In genomic region chr20:24610341-24611115, GRCh38 we compare ENCODE assay signal across 2 cellular contexts.
A peak's percentile ranks its signal among the peaks of the same experiment; 100 is the strongest.
TF ChIP-seq lines count a peak whose summit lies in the region.

No MANE protein-coding gene starts in this region.

TF ChIP-seq in HEK293, 187 proteins besides CTCF, POLR2A, EP300 and RAD21 (continued from another document and continues in another):
- TF ChIP-seq, protein P1, sequence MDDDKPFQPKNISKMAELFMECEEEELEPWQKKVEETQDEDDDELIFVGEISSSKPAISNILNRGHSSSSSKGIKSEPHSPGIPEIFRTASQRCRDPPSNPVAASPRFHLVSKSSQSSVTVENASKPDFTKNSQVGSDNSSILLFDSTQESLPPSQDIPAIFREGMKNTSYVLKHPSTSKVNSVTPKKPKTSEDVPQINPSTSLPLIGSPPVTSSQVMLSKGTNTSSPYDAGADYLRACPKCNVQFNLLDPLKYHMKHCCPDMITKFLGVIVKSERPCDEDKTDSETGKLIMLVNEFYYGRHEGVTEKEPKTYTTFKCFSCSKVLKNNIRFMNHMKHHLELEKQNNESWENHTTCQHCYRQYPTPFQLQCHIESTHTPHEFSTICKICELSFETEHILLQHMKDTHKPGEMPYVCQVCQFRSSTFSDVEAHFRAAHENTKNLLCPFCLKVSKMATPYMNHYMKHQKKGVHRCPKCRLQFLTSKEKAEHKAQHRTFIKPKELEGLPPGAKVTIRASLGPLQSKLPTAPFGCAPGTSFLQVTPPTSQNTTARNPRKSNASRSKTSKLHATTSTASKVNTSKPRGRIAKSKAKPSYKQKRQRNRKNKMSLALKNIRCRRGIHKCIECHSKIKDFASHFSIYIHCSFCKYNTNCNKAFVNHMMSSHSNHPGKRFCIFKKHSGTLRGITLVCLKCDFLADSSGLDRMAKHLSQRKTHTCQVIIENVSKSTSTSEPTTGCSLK (tag by site-specific recombination; IDR thresholded peaks at IDR 0.05) = no peak
- TF ChIP-seq GFI1B (tag by site-specific recombination; IDR thresholded peaks at IDR 0.05) (peak; percentile 83), ZNF776 (tag by site-specific recombination; IDR thresholded peaks at IDR 0.05; ENCODE audit: borderline replicate concordance) (no peak), ZNF223 (tag by site-specific recombination; IDR thresholded peaks at IDR 0.05) (no peak), ZNF311 (tag by site-specific recombination; IDR thresholded peaks at IDR 0.05; ENCODE audit: borderline replicate concordance) (no peak), HOXC10 (CRISPR knock-in tag; IDR thresholded peaks at IDR 0.05) (no peak), ZNF645 (tag by site-specific recombination; IDR thresholded peaks at IDR 0.05) (no peak), ZNF10 (tag by site-specific recombination; IDR thresholded peaks at IDR 0.05) (no peak), ZBTB49 (tag by site-specific recombination; IDR thresholded peaks at IDR 0.05; ENCODE audit: low read depth) (no peak), ZNF24 (tag by site-specific recombination; IDR thresholded peaks at IDR 0.05) (peak; percentile 49; the same call in 1 of the 2 replicates), YY2 (tag by site-specific recombination; IDR thresholded peaks at IDR 0.05) (no peak), ZNF16 (tag by site-specific recombination; IDR thresholded peaks at IDR 0.05; ENCODE audit: low read depth) (no peak), HOXA7 (CRISPR knock-in tag; IDR thresholded peaks at IDR 0.05; ENCODE audit: borderline replicate concordance) (no peak), ZNF19 (tag by site-specific recombination; IDR thresholded peaks at IDR 0.05; ENCODE audit: low read depth) (no peak), GLIS1 (tag by site-specific recombination; IDR thresholded peaks at IDR 0.05) (no peak), ZSCAN23 (tag by site-specific recombination; IDR thresholded peaks at IDR 0.05) (no peak), ZNF174 (tag by site-specific recombination; IDR thresholded peaks at IDR 0.05) (no peak), HOXD13 (CRISPR knock-in tag; IDR thresholded peaks at IDR 0.05; ENCODE audit: borderline replicate concordance) (no peak), ZNF48 (tag by site-specific recombination; IDR thresholded peaks at IDR 0.05) (no peak), IKZF3 (tag by site-specific recombination; IDR thresholded peaks at IDR 0.05) (no peak), ZNF423 (tag by site-specific recombination; IDR thresholded peaks at IDR 0.05) (no peak), ZFP3 (tag by site-specific recombination; IDR thresholded peaks at IDR 0.05; ENCODE audit: low read depth) (no peak), ZNF707 (tag by site-specific recombination; IDR thresholded peaks at IDR 0.05) (no peak), ZIC2 (tag by site-specific recombination; IDR thresholded peaks at IDR 0.05) (peak; percentile 90), ZNF302 (tag by site-specific recombination; IDR thresholded peaks at IDR 0.05; ENCODE audit: low read depth) (no peak), ZBTB17 (tag by site-specific recombination; IDR thresholded peaks at IDR 0.05) (no peak), MZF1 (tag by site-specific recombination; IDR thresholded peaks at IDR 0.05; ENCODE audit: borderline replicate concordance) (no peak), ZNF221 (tag by site-specific recombination; IDR thresholded peaks at IDR 0.05; ENCODE audit: borderline replicate concordance) (no peak), ZNF629 (tag by site-specific recombination; IDR thresholded peaks at IDR 0.05) (0 out of 2 replicates have a peak, but pooled peaks have one; percentile 9), ZNF341 (tag by site-specific recombination; IDR thresholded peaks at IDR 0.05; ENCODE audit: low read depth) (peak; percentile 36), ZSCAN16 (tag by site-specific recombination; IDR thresholded peaks at IDR 0.05) (no peak)
- TF ChIP-seq, protein P2, sequence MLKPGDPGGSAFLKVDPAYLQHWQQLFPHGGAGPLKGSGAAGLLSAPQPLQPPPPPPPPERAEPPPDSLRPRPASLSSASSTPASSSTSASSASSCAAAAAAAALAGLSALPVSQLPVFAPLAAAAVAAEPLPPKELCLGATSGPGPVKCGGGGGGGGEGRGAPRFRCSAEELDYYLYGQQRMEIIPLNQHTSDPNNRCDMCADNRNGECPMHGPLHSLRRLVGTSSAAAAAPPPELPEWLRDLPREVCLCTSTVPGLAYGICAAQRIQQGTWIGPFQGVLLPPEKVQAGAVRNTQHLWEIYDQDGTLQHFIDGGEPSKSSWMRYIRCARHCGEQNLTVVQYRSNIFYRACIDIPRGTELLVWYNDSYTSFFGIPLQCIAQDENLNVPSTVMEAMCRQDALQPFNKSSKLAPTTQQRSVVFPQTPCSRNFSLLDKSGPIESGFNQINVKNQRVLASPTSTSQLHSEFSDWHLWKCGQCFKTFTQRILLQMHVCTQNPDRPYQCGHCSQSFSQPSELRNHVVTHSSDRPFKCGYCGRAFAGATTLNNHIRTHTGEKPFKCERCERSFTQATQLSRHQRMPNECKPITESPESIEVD (tag by site-specific recombination; IDR thresholded peaks at IDR 0.05) = 0 out of 2 replicates have a peak, but pooled peaks have one; percentile 25

TF ChIP-seq in WTC11, 78 proteins besides CTCF, POLR2A, EP300 and RAD21 (continued from another document):
- TF ChIP-seq, protein P3, sequence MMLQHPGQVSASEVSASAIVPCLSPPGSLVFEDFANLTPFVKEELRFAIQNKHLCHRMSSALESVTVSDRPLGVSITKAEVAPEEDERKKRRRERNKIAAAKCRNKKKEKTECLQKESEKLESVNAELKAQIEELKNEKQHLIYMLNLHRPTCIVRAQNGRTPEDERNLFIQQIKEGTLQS (CRISPR knock-in tag; conservative IDR thresholded peaks at IDR 0.05) = no peak
